ENCODE assay signal across 8 cellular contexts in the genomic region with DNA sequence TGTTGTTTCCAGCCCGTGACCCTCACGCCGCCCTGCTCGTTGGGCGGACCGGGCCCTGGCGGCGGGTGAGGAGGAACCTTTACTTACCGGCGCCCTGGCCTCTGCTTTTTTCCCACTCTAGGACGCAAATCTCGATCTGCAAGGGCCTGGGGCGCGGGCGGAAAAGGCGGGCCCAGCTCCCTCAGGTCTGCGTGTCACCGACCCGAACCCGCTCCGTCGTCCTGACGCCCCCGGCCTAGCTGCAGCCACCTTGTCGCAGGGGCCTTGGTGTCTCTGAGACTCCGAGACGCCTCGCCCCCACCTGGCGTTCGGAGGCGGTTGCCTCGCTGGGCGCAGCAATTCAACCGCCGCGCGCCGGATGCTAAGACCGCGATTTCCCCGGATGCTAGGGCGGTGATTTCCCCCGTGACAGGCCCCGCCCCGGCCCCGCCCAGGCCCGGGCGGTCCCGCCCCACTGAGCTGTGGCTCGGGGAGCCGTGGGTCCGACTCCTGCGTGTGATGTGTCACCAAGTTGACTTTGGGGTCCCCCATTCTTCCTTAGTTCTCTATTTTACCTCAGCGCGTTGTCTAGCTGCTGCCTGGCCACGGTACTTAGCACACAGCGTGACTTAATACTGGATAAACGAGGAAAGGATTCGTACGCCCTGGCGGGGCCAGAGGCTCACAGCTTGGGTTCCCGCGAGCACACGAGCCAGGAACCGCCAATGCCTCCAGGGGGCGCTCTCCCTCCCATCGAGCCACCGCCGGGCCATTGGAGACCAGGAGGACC. TPM values are rescaled to one million over a fixed set of nuclear protein-coding genes. Genes with fewer than 3 reads are reported as not detected.
DNase-seq lines count a peak whose midpoint lies in the region; ATAC-seq and TF ChIP-seq lines count a peak whose summit lies in the region.

A gene (minus strand): TSS at position 371 of the 769 bp plus-strand sequence. CDS start 18,196 bp downstream, outside the sequence.

- peaks cover 7% of the 10 kb centered on the region for H3K4me1 Mint-ChIP-seq in activated naive CD8-positive, alpha-beta T cell treated with anti-CD3 and anti-CD28 coated beads for 36 hours
- H3K4me1 Mint-ChIP-seq in progenitor cell of endocrine pancreas (ENCODE audit: low read depth) = no peaks in the 10 kb centered on the region

- H3K9me3 ChIP-seq in DND-41 (ENCODE audit: insufficient read depth, low read length, severe bottlenecking) = no peaks in the 10 kb centered on the region
- no peaks in the 10 kb centered on the region for H3K9me3 ChIP-seq in SK-N-SH
- no peaks in the 10 kb centered on the region for H3K9me3 ChIP-seq in heart left ventricle
- H3K9me3 ChIP-seq in upper lobe of right lung = no peaks in the 10 kb centered on the region

- H3K9me3 Mint-ChIP-seq in activated naive CD8-positive, alpha-beta T cell treated with anti-CD3 and anti-CD28 coated beads for 36 hours = peaks cover 17% of the 10 kb centered on the region
- peaks cover 12% of the 10 kb centered on the region for H3K9me3 Mint-ChIP-seq in progenitor cell of endocrine pancreas (ENCODE audit: low read depth)

- no peak for DNase-seq in DND-41
- DNase-seq in SK-N-SH = peak; percentile 96
- DNase-seq in activated naive CD8-positive, alpha-beta T cell treated with anti-CD3 and anti-CD28 coated beads for 36 hours = peak; percentile 93
- peak; percentile 79 to 91 (median 80) for DNase-seq in heart left ventricle
- peak; percentile 66 for DNase-seq in progenitor cell of endocrine pancreas (ENCODE audit: low spot score, unreplicated experiment)
- peak; percentile 90 for DNase-seq in upper lobe of right lung

- intact Hi-C loops in heart left ventricle (cut with DNase I) = no loop called here
- intact Hi-C loops in upper lobe of right lung (cut with DNase I) = no loop called here

- H3K4me3 Mint-ChIP-seq in activated naive CD8-positive, alpha-beta T cell treated with anti-CD3 and anti-CD28 coated beads for 36 hours = peak within 1 kb of the TSS; percentile 90
- H3K4me3 Mint-ChIP-seq in progenitor cell of endocrine pancreas (ENCODE audit: low read depth) = peak within 1 kb of the TSS; percentile 82

- no peaks in the 10 kb centered on the region for H3K27me3 Mint-ChIP-seq in activated naive CD8-positive, alpha-beta T cell treated with anti-CD3 and anti-CD28 coated beads for 36 hours
- peaks cover 3% of the 10 kb centered on the region for H3K27me3 Mint-ChIP-seq in progenitor cell of endocrine pancreas

- TF ChIP-seq POLR2A in heart left ventricle (IDR thresholded peaks at IDR 0.05) = peak in 1 of 2 donors; percentile 42

- no peak within 1 kb of the TSS for H2AFZ ChIP-seq in DND-41 (ENCODE audit: low read depth, low read length)
- H2AFZ ChIP-seq in SK-N-SH (ENCODE audit: low read depth) = peak within 1 kb of the TSS; percentile 91

- no peaks in the 10 kb centered on the region for H3K79me2 ChIP-seq in DND-41 (ENCODE audit: insufficient read depth, low read length)
- H3K79me2 ChIP-seq in SK-N-SH (ENCODE audit: insufficient read depth) = peaks cover 11% of the 10 kb centered on the region; the same call in 1 of the 2 replicates

- H3K36me3 ChIP-seq in DND-41 (ENCODE audit: insufficient read depth, low read length) (no peaks in the 10 kb centered on the region), SK-N-SH (replicated peaks in 1 of 2; ENCODE audit: control insufficient read depth in 1 of 2, insufficient read depth in 2 of 2, low read length in 1 of 2) (no peaks in the 10 kb centered on the region), heart left ventricle (no peaks in the 10 kb centered on the region), upper lobe of right lung (no peaks in the 10 kb centered on the region)

- H3K4me2 ChIP-seq in DND-41 (ENCODE audit: insufficient read depth, low read length) (no peak within 1 kb of the TSS), SK-N-SH (peak within 1 kb of the TSS; percentile 88)

- H3K27me3 ChIP-seq in DND-41 (ENCODE audit: insufficient read depth, low read length, poor library complexity) (no peaks in the 10 kb centered on the region), SK-N-SH (ENCODE audit: insufficient read depth) (no peaks in the 10 kb centered on the region; the same call in 1 of the 2 replicates), heart left ventricle (no peaks in the 10 kb centered on the region), upper lobe of right lung (no peaks in the 10 kb centered on the region)

- H3K9me2 ChIP-seq in SK-N-SH = no peaks in the 10 kb centered on the region

- no peak for ATAC-seq in DND-41 (ENCODE audit: insufficient read depth, low read depth)
- ATAC-seq in GM21529 (IDR thresholded peaks at IDR 0.05; ENCODE audit: unreplicated experiment) = peak; percentile 98
- peak; percentile 89 to 99 (median 99) for ATAC-seq in heart left ventricle
- peak; percentile 98 for ATAC-seq in upper lobe of right lung

- TF ChIP-seq RAD21 in Ishikawa (IDR thresholded peaks at IDR 0.05; ENCODE audit: low read depth) (peak; percentile 36), SK-N-SH (IDR thresholded peaks at IDR 0.05; ENCODE audit: low read length) (peak; percentile 54)

- H3K4me3 ChIP-seq in DND-41 (ENCODE audit: low read depth in 1 of 2, low read length in 2 of 2) = no peak within 1 kb of the TSS
- H3K4me3 ChIP-seq in SK-N-SH (ENCODE audit: low read depth in 2 of 2, low read length in 1 of 2) = peak within 1 kb of the TSS; percentile 64 to 92
- H3K4me3 ChIP-seq in heart left ventricle = peak within 1 kb of the TSS; percentile 39 to 75 (median 60)
- peak within 1 kb of the TSS; percentile 69 for H3K4me3 ChIP-seq in upper lobe of right lung

- H3F3A ChIP-seq in SK-N-SH (replicated peaks; ENCODE audit: insufficient read depth) = no peaks in the 10 kb centered on the region

- H3K27ac ChIP-seq in DND-41 (ENCODE audit: low read length) = no peak within 1 kb of the TSS
- peak within 1 kb of the TSS; percentile 42 to 65 for H3K27ac ChIP-seq in SK-N-SH (ENCODE audit: low read depth in 2 of 2, low read length in 1 of 2)
- peak within 1 kb of the TSS in 10 of 12 donors; percentile 12 to 82 (median 58) for H3K27ac ChIP-seq in heart left ventricle
- peak within 1 kb of the TSS; percentile 63 for H3K27ac ChIP-seq in upper lobe of right lung

- H3K9ac ChIP-seq in DND-41 (ENCODE audit: low read depth, low read length) (no peak within 1 kb of the TSS), SK-N-SH (peak within 1 kb of the TSS; percentile 85)

- CTCF ChIA-PET in SK-N-SH (lab: Yijun Ruan, JAX) = interaction anchor here (0.5 to 3.5 kb wide), 32 partner anchors 8 to 576 kb away, joined by 3 to 45 read pairs (median 4); no protein-coding TSS in a partner anchor

- POLR2A ChIA-PET in SK-N-SH (lab: Yijun Ruan, JAX) = interaction anchor here (0.8 to 1.0 kb wide), 2 partner anchors 11 to 26 kb away, joined by 4 to 5 read pairs; no protein-coding TSS in a partner anchor

- TF ChIP-seq EP300 in Ishikawa (IDR thresholded peaks at IDR 0.05; ENCODE audit: borderline replicate concordance) = no peak
- no peak for TF ChIP-seq EP300 in SK-N-SH (IDR thresholded peaks at IDR 0.05; ENCODE audit: borderline replicate concordance in 1 of 2, low read depth in 1 of 2, low read length in 1 of 2)

- H3K36me3 Mint-ChIP-seq in activated naive CD8-positive, alpha-beta T cell treated with anti-CD3 and anti-CD28 coated beads for 36 hours = peaks cover 26% of the 10 kb centered on the region
- H3K36me3 Mint-ChIP-seq in progenitor cell of endocrine pancreas (ENCODE audit: insufficient read depth) = peaks cover 8% of the 10 kb centered on the region

- H3K27ac Mint-ChIP-seq in activated naive CD8-positive, alpha-beta T cell treated with anti-CD3 and anti-CD28 coated beads for 36 hours = peak within 1 kb of the TSS; percentile 96
- peak within 1 kb of the TSS; percentile 95 for H3K27ac Mint-ChIP-seq in progenitor cell of endocrine pancreas

- H4K20me1 ChIP-seq in DND-41 (ENCODE audit: insufficient read depth, low read length) (no peaks in the 10 kb centered on the region), SK-N-SH (ENCODE audit: insufficient read depth) (no peaks in the 10 kb centered on the region)

- 3% methylated on average over 34 of the region's 69 CpGs for WGBS in SK-N-SH (ENCODE audit: low lambda C conversion rate)
- 5 to 8% (median 6%) methylated on average over 49 to 69 of the region's 69 CpGs for WGBS in heart left ventricle, 4 donors

- H3K4me1 ChIP-seq in DND-41 (ENCODE audit: insufficient read depth, low read length) (no peaks in the 10 kb centered on the region), SK-N-SH (ENCODE audit: control insufficient read depth in 1 of 2, insufficient read depth in 2 of 2, low read depth in 1 of 2, low read length in 1 of 2) (no peaks in the 10 kb centered on the region; a peak in 1 of 4 replicates), heart left ventricle (peaks cover 0 to 21% (median 0%) of the 10 kb centered on the region in 12 donors), upper lobe of right lung (peaks cover 5% of the 10 kb centered on the region)

- TF ChIP-seq CTCF in DND-41 (IDR thresholded peaks at IDR 0.05; ENCODE audit: borderline replicate concordance, extremely low read depth, low read length, poor library complexity, severe bottlenecking) (peak; percentile 29), SK-N-SH (IDR thresholded peaks at IDR 0.05) (peak; percentile 97), heart left ventricle (IDR thresholded peaks at IDR 0.05) (peak; percentile 77 to 94 (median 88)), progenitor cell of endocrine pancreas (IDR thresholded peaks at IDR 0.05; ENCODE audit: unreplicated experiment) (peak; percentile 95), upper lobe of right lung (IDR thresholded peaks at IDR 0.05) (peak; percentile 88)

TF ChIP-seq in Ishikawa, 13 proteins besides CTCF, POLR2A, EP300 and RAD21 (continues in another document):
- TF ChIP-seq, protein P1, sequence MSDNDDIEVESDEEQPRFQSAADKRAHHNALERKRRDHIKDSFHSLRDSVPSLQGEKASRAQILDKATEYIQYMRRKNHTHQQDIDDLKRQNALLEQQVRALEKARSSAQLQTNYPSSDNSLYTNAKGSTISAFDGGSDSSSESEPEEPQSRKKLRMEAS (IDR thresholded peaks at IDR 0.05) = peak; percentile 83
- TF ChIP-seq TEAD4 (IDR thresholded peaks at IDR 0.05) = no peak

TF ChIP-seq in SK-N-SH, 30 proteins besides CTCF, POLR2A, EP300 and RAD21 (continues in another document):
- peak; percentile 92 for TF ChIP-seq CHD2 (IDR thresholded peaks at IDR 0.05; ENCODE audit: low read length, partially characterized antibody)

RNA-seq across cellular contexts. Expression of the gene that starts here (rescaled TPM):
- polyA plus RNA-seq in SK-N-SH (2012; rRNA removed) (21.0 and 25.3 TPM in 2 replicates), heart left ventricle (10 to 100 TPM in 1 of 2 donors, 1 to 10 TPM in 1; 1.9 to 16.3 TPM)
- polyA plus RNA-seq in SK-N-SH (2012; cell fraction: cytosol; rRNA removed) = 24.3 and 26.4 TPM in 2 replicates
- 6.4 and 8.6 TPM in 2 replicates for polyA plus RNA-seq in SK-N-SH (2012; cell fraction: nucleus; rRNA removed)
- 10 to 100 TPM; 14.7 to 17.7 TPM for total RNA-seq in activated naive CD8-positive, alpha-beta T cell treated with anti-CD3 and anti-CD28 coated beads for 36 hours
- total RNA-seq in heart left ventricle (1 to 10 TPM; 3.2 to 6.5 (median 4.6) TPM), progenitor cell of endocrine pancreas (10.5 and 11.5 TPM in 2 replicates), upper lobe of right lung (3.9 TPM)

Comparison
In these comparisons a context has a peak if more than half of its experiments do, and no peak if none do; other contexts are left out.
1. H3K4me3 ChIP-seq: peak in SK-N-SH (2 of 2), heart left ventricle (12 of 12) and upper lobe of right lung (single experiment); none in DND-41 (0 of 2).
2. CTCF ChIP-seq: peak in every context shown above with its lines; median percentile 97 in SK-N-SH; 95 in progenitor cell of endocrine pancreas; 88 in upper lobe of right lung; 88 in heart left ventricle; 29 in DND-41.